Comparison of ENCODE assay signal across 10 cellular contexts in genomic region chr4:114383721-114384120, GRCh38.
DNase-seq lines count a peak whose midpoint lies in the region; ATAC-seq and TF ChIP-seq lines count a peak whose summit lies in the region.
"Had no signal": no experiment of that assay in that cellular context is flagged by ENCODE, and none has a peak within 500 bp of the region (broad histone marks: within the 10 kb centered on the region; RNA-seq: fewer than 3 reads in every experiment).

No MANE protein-coding gene starts in this region.

- peak; percentile 80 for DNase-seq in GM04504 (ENCODE audit: low read depth)
- DNase-seq in SJSA1 (ENCODE audit: low read depth in 1 of 2, low spot score in 2 of 2), result peak; percentile 41 to 60
- DNase-seq in fibroblast of the aortic adventitia (ENCODE audit: low read depth), result peak; percentile 82
- no peak for DNase-seq in stimulated activated CD4-positive, alpha-beta T cell treated with anti-CD3 and anti-CD28 coated beads, Interleukin-2, amount 100 ng/mL, for 48 hours
- no peak for DNase-seq in stimulated activated CD4-positive, alpha-beta T cell treated with anti-CD3 and anti-CD28 coated beads, Interleukin-1b, Interleukin-23, amount 100 ng/mL, for 48 hours
- DNase-seq: DND-41, NCI-H146, T-helper 17 cell had no signal

- H3K9me3 ChIP-seq in SJSA1 (replicated peaks), result no peaks in the 10 kb centered on the region
- no peaks in the 10 kb centered on the region for H3K9me3 ChIP-seq in skeletal muscle satellite cell (replicated peaks; ENCODE audit: low read length)

- peaks cover 11% of the 10 kb centered on the region for H3K4me1 ChIP-seq in SJSA1 (replicated peaks)
- peaks cover 20% of the 10 kb centered on the region for H3K4me1 ChIP-seq in skeletal muscle satellite cell (ENCODE audit: control insufficient read depth, insufficient read depth, low read length)

- H3K4me2 ChIP-seq in skeletal muscle satellite cell (ENCODE audit: low read length), result peak overlapping the region; percentile 27

- H3K27me3 ChIP-seq in SJSA1 (replicated peaks), result no peaks in the 10 kb centered on the region
- peaks cover 5% of the 10 kb centered on the region for H3K27me3 ChIP-seq in skeletal muscle satellite cell (ENCODE audit: control insufficient read depth, insufficient read depth, low read length)

- H3K27ac ChIP-seq in SJSA1, result no peak overlapping the region

- H3K9ac ChIP-seq in skeletal muscle satellite cell (ENCODE audit: low read depth, low read length), result peak overlapping the region; percentile 19

- H3K36me3 ChIP-seq in SJSA1 (no peaks in the 10 kb centered on the region), skeletal muscle satellite cell (ENCODE audit: insufficient read depth, low read length) (no peaks in the 10 kb centered on the region)

- H3K4me3 ChIP-seq in SJSA1 (no peak overlapping the region), fibroblast of the aortic adventitia (ENCODE audit: low read depth, low read length) (no peak overlapping the region), skeletal muscle satellite cell (ENCODE audit: low read length) (no peak overlapping the region)

- TF ChIP-seq CTCF in fibroblast of the aortic adventitia (IDR thresholded peaks at IDR 0.05; ENCODE audit: insufficient read depth, low read length), result no peak

- no peak for ATAC-seq in HG02840 (IDR thresholded peaks at IDR 0.05; ENCODE audit: low FRiP score, unreplicated experiment)
- ATAC-seq: T-helper 17 cell had no signal

Comparison
In these comparisons a context has a peak if more than half of its experiments do, and no peak if none do; other contexts are left out.
1. DNase-seq: peak in GM04504 (single experiment), SJSA1 (2 of 2) and fibroblast of the aortic adventitia (single experiment); none in stimulated activated CD4-positive, alpha-beta T cell treated with anti-CD3 and anti-CD28 coated beads, Interleukin-2, amount 100 ng/mL, for 48 hours (0 of 2) and stimulated activated CD4-positive, alpha-beta T cell treated with anti-CD3 and anti-CD28 coated beads, Interleukin-1b, Interleukin-23, amount 100 ng/mL, for 48 hours (single experiment).